In genomic region chr18:76803814-76804213, GRCh38 we compare ENCODE assay signal across 8 cellular contexts. TPM values are rescaled to one million over a fixed set of nuclear protein-coding genes. Genes with fewer than 3 reads are reported as not detected.
DNase-seq lines count a peak whose midpoint lies in the region; ATAC-seq lines count a peak whose summit lies in the region.

No MANE protein-coding gene starts in this region.

- 0 out of 22 replicates have a peak, but pooled peaks cover 0 to 11% (median 0%) of the 10 kb centered on the region in 11 experiments for H4K20me1 ChIP-seq in BLaER1 treated with 17β-estradiol and CSF1 and Interleukin-3, amounts not matched to agents 10 nM and 100 nM

- H3K4me3 ChIP-seq in BLaER1 treated with 17β-estradiol and CSF1 and Interleukin-3, amounts not matched to agents 10 nM and 100 nM, result no peak overlapping the region

- peaks cover 13% of the 10 kb centered on the region for H3K4me1 Mint-ChIP-seq in stimulated activated effector memory CD8-positive, alpha-beta T cell treated with anti-CD3 and anti-CD28 coated beads, Interleukin-12 subunit alpha, Interleukin-12 subunit beta, amount 100 ng/mL, for 72 hours

- H3K4me2 ChIP-seq in BLaER1 treated with 17β-estradiol and CSF1 and Interleukin-3, amounts not matched to agents 10 nM and 100 nM, result peak overlapping the region in 9 of 11 experiments; percentile 11 to 69 (median 26); a peak in 10 of 22 replicates

- no peaks in the 10 kb centered on the region for H3K9me3 Mint-ChIP-seq in stimulated activated effector memory CD8-positive, alpha-beta T cell treated with anti-CD3 and anti-CD28 coated beads, Interleukin-12 subunit alpha, Interleukin-12 subunit beta, amount 100 ng/mL, for 72 hours

- H3K4me3 Mint-ChIP-seq in stimulated activated effector memory CD8-positive, alpha-beta T cell treated with anti-CD3 and anti-CD28 coated beads, Interleukin-12 subunit alpha, Interleukin-12 subunit beta, amount 100 ng/mL, for 72 hours, result no peak overlapping the region

- H3K9me3 ChIP-seq in BLaER1 treated with 17β-estradiol and CSF1 and Interleukin-3, amounts not matched to agents 10 nM and 100 nM (replicated peaks in 1 of 11), result peaks cover 5 to 15% (median 8%) of the 10 kb centered on the region in 11 experiments; a peak in 16 of 22 replicates

- H3K27ac Mint-ChIP-seq in stimulated activated effector memory CD8-positive, alpha-beta T cell treated with anti-CD3 and anti-CD28 coated beads, Interleukin-12 subunit alpha, Interleukin-12 subunit beta, amount 100 ng/mL, for 72 hours, result no peak overlapping the region

- H3K36me3 Mint-ChIP-seq in stimulated activated effector memory CD8-positive, alpha-beta T cell treated with anti-CD3 and anti-CD28 coated beads, Interleukin-12 subunit alpha, Interleukin-12 subunit beta, amount 100 ng/mL, for 72 hours, result peaks cover 5% of the 10 kb centered on the region

- peak; percentile 84 for DNase-seq in NCI-H82 (lab: John Stamatoyannopoulos, UW)
- DNase-seq in activated CD4-positive, alpha-beta T cell treated with anti-CD3 and anti-CD28 coated beads, Interleukin-2, amount 50 U/mL, for 48 hours, result peak; percentile 80 to 86
- DNase-seq in effector CD8-positive, alpha-beta T cell (lab: John Stamatoyannopoulos, UW), result peak; percentile 48
- peak; percentile 56 for DNase-seq in mucosa of gallbladder (ENCODE audit: low spot score)
- peak; percentile 54 to 84 for DNase-seq in stimulated activated effector memory CD8-positive, alpha-beta T cell treated with anti-CD3 and anti-CD28 coated beads, Interleukin-12 subunit alpha, Interleukin-12 subunit beta, amount 100 ng/mL, for 72 hours (ENCODE audit: low spot score in 2 of 2)

- H3K9ac ChIP-seq in BLaER1 treated with 17β-estradiol and CSF1 and Interleukin-3, amounts not matched to agents 10 nM and 100 nM, result 0 out of 22 replicates have a peak overlapping the region, but pooled peaks of 1 of the 11 experiments have one; percentile 13

- H3K27me3 ChIP-seq in BLaER1 treated with 17β-estradiol and CSF1 and Interleukin-3, amounts not matched to agents 10 nM and 100 nM, result no peaks in the 10 kb centered on the region

- ATAC-seq in GM19043 (IDR thresholded peaks at IDR 0.05; ENCODE audit: low read depth, unreplicated experiment), result peak; percentile 69
- ATAC-seq in HG03457 (IDR thresholded peaks at IDR 0.05; ENCODE audit: unreplicated experiment), result peak; percentile 58
- ATAC-seq in stimulated activated effector memory CD8-positive, alpha-beta T cell treated with anti-CD3 and anti-CD28 coated beads, Interleukin-12 subunit alpha, Interleukin-12 subunit beta, amount 100 ng/mL, for 72 hours, result peak; percentile 80

- no peak overlapping the region for H3K27ac ChIP-seq in BLaER1 treated with 17β-estradiol and CSF1 and Interleukin-3, amounts not matched to agents 10 nM and 100 nM

- H3K4me1 ChIP-seq in BLaER1 treated with 17β-estradiol and CSF1 and Interleukin-3, amounts not matched to agents 10 nM and 100 nM, result peaks cover 0 to 9% (median 5%) of the 10 kb centered on the region in 10 experiments; a peak in 9 of 20 replicates

- peaks cover 15 to 28% (median 17%) of the 10 kb centered on the region in 11 experiments for H3K36me3 ChIP-seq in BLaER1 treated with 17β-estradiol and CSF1 and Interleukin-3, amounts not matched to agents 10 nM and 100 nM

RNA-seq across cellular contexts. Expression of gene ZNF236, which starts 18.5 kb away (rescaled TPM):
- 20.8 TPM for total RNA-seq in mucosa of gallbladder
